Comparison of ENCODE assay signal across 12 cellular contexts in genomic region chr15:40846846-40847224, GRCh38. TPM values are rescaled to one million over a fixed set of nuclear protein-coding genes. Genes with fewer than 3 reads are reported as not detected.
DNase-seq lines count a peak whose midpoint lies in the region; ATAC-seq and TF ChIP-seq lines count a peak whose summit lies in the region.
"Had no signal": no experiment of that assay in that cellular context is flagged by ENCODE, and none has a peak within 500 bp of the region (broad histone marks: within the 10 kb centered on the region; RNA-seq: fewer than 3 reads in every experiment).

No MANE protein-coding gene starts in this region.

- H3K4me3 ChIP-seq in PC-9 = peak overlapping the region; percentile 71; the same call in 1 of the 2 replicates
- H3K4me3 ChIP-seq in iPS-20b (ENCODE audit: low read length) = peak overlapping the region; percentile 96; the same call in 1 of the 2 replicates
- peak overlapping the region in 3 of 4 donors; percentile 18 to 73 (median 69) for H3K4me3 ChIP-seq in transverse colon

- TF ChIP-seq EP300 in transverse colon (IDR thresholded peaks at IDR 0.05; ENCODE audit: low read depth) = no peak

- TF ChIP-seq POLR2A in transverse colon (IDR thresholded peaks at IDR 0.05) = no peak

- peaks cover 83% of the 10 kb centered on the region for H3K79me2 ChIP-seq in PC-9 (ENCODE audit: low read depth)

- in situ Hi-C loops in transverse colon (cut with MboI; ENCODE audit: low pct_ligation_motif_present in 1 of 4, low pct_unique_long_range_greater_than_20kb in 1 of 4, low sequenced_read_pairs in 3 of 4) = no loop called here

- ATAC-seq in GM21619 (IDR thresholded peaks at IDR 0.05; ENCODE audit: unreplicated experiment) = peak; percentile 9
- ATAC-seq in GM21576 (IDR thresholded peaks at IDR 0.05; ENCODE audit: unreplicated experiment) = no peak

- H3K4me2 ChIP-seq in PC-9 = peak overlapping the region; percentile 100

- no peak overlapping the region for H2AFZ ChIP-seq in PC-9

- intact Hi-C loops in PC-9 (cut with micrococcal nuclease; ENCODE audit: unreplicated experiment) (loop anchor here (1.0 kb wide), 3 partner anchors 10 to 60 kb away; no protein-coding TSS in a partner anchor), transverse colon (cut with DNase I; ENCODE audit: low total_unique reads) (no loop called here)

- H3K27me3 ChIP-seq in PC-9 (ENCODE audit: insufficient read depth, low read depth) (no peaks in the 10 kb centered on the region), iPS-20b (ENCODE audit: insufficient read depth, low read length) (peaks cover 29% of the 10 kb centered on the region), transverse colon (peaks cover 9% of the 10 kb centered on the region)

- no TSS peak for BruUV-seq in PC-9 (replicated peaks; lab: Mats Ljungman, UMichigan)

- peak overlapping the region; percentile 31; the same call in 1 of the 2 replicates for H3K9ac ChIP-seq in iPS-20b (ENCODE audit: low read depth, low read length)

- TF ChIP-seq CTCF in PC-9 (conservative IDR thresholded peaks at IDR 0.05) = no peak
- TF ChIP-seq CTCF in transverse colon (IDR thresholded peaks at IDR 0.05) = no peak

- CTCF ChIA-PET in PC-9 (lab: Charles Lee) = interaction anchor here (0.5 to 1.7 kb wide), 4 partner anchors 10 to 1744 kb away, joined by 3 to 7 read pairs (median 6); no protein-coding TSS in a partner anchor

- H3K9me3 ChIP-seq in PC-9 (ENCODE audit: insufficient read depth, low read depth) = no peaks in the 10 kb centered on the region
- no peaks in the 10 kb centered on the region for H3K9me3 ChIP-seq in iPS-20b (ENCODE audit: insufficient read depth, low read depth, low read length)
- H3K9me3 ChIP-seq in transverse colon = no peaks in the 10 kb centered on the region

- H3K9me2 ChIP-seq in PC-9 (ENCODE audit: insufficient read depth) = no peaks in the 10 kb centered on the region

- peaks cover 23% of the 10 kb centered on the region for H3F3A ChIP-seq in PC-9 (ENCODE audit: insufficient read depth, low read depth)

- DNase-seq in PC-9 (no peak), transverse colon (peak; percentile 42), anterior cingulate cortex (lab: John Stamatoyannopoulos, UW) (no peak)
- no peak for DNase-seq in stimulated activated CD4-positive, alpha-beta T cell treated with anti-CD3 and anti-CD28 coated beads, Interleukin-4, amount 100 ng/mL, for 1 hour
- DNase-seq: activated gamma-delta T cell treated with Interleukin-2 at 50 U/mL for 16 hours, erythroblast, NCI-H1417 treated with DMSO at 0.1 percent for 48 hours had no signal

- H3K36me3 ChIP-seq in PC-9 (ENCODE audit: low read depth) (no peaks in the 10 kb centered on the region; the same call in 1 of the 2 replicates), iPS-20b (ENCODE audit: insufficient read depth, low read depth, low read length) (peaks cover 42% of the 10 kb centered on the region; the same call in 1 of the 2 replicates), transverse colon (no peaks in the 10 kb centered on the region)

- POLR2A ChIA-PET in PC-9 (lab: Charles Lee; ENCODE audit: unreplicated experiment) = interaction anchor here (0.6 kb wide), 1 partner anchor 8 kb away, joined by 4 read pairs; no protein-coding TSS in a partner anchor

- H3K4me1 ChIP-seq in PC-9 (replicated peaks; ENCODE audit: insufficient read depth) = peaks cover 31% of the 10 kb centered on the region
- peaks cover 22% of the 10 kb centered on the region for H3K4me1 ChIP-seq in iPS-20b (ENCODE audit: insufficient read depth, low read length)
- H3K4me1 ChIP-seq in transverse colon = peaks cover 0 to 68% (median 33%) of the 10 kb centered on the region in 4 donors

- peak overlapping the region; percentile 93 for H3K27ac ChIP-seq in PC-9
- H3K27ac ChIP-seq in iPS-20b (ENCODE audit: low read length) = no peak overlapping the region
- H3K27ac ChIP-seq in transverse colon = peak overlapping the region; percentile 85 to 94 (median 92)

- H4K20me1 ChIP-seq in PC-9 (ENCODE audit: insufficient read depth) = 0 out of 2 replicates have a peak, but pooled peaks cover 5% of the 10 kb centered on the region

RNA-seq across cellular contexts. Expression of gene SPINT1, which starts 3.0 kb away (rescaled TPM):
- total RNA-seq in PC-9 (2021) = 141 and 180 TPM in 2 replicates
- 100 to 1,000 TPM; 285 to 729 (median 580) TPM for total RNA-seq in transverse colon
- total RNA-seq: myocyte had no signal

RNA-seq across cellular contexts. Expression of gene PPP1R14D, which starts 18.3 kb away (rescaled TPM):
- total RNA-seq in PC-9 (2021) (0.55 and 0.65 TPM in 2 replicates), transverse colon (100 to 1,000 TPM in 3 of 4 donors, 10 to 100 TPM in 1; 19.5 to 256 (median 144) TPM)
- total RNA-seq: myocyte, SK-MEL-5 had no signal

RNA-seq across cellular contexts. Expression of gene RHOV, which starts 27.2 kb away (rescaled TPM):
- total RNA-seq in PC-9 (2021) (1.4 and 4.1 TPM in 2 replicates), transverse colon (1 to 10 TPM; 2.7 to 6.7 (median 4.0) TPM)
- total RNA-seq: myocyte had no signal

RNA-seq across cellular contexts. Expression of gene DNAJC17, which starts 39.6 kb away (rescaled TPM):
- total RNA-seq in PC-9 (2021) (27.4 and 33.0 TPM in 2 replicates), transverse colon (10 to 100 TPM in 3 of 4 donors, 1 to 10 TPM in 1; 6.0 to 56.9 (median 22.3) TPM)

RNA-seq across cellular contexts. Expression of gene ZFYVE19, which starts 39.9 kb away (rescaled TPM):
- total RNA-seq in PC-9 (2021) = 32.6 and 33.1 TPM in 2 replicates
- 10 to 100 TPM; 61.2 to 91.6 (median 69.9) TPM for total RNA-seq in transverse colon

Comparison
In these comparisons a context has a peak if more than half of its experiments do, and no peak if none do; other contexts are left out.
1. RNA of gene PPP1R14D, which starts 18.3 kb away (total RNA-seq): 19.5 to 256 TPM in transverse colon; 0.55 to 0.65 TPM in PC-9; every median in the first group is over 10 times any median in the second.
2. Peak in every context shown above with its lines, with median percentiles within 50 percentile points of each other: H3K4me3 ChIP-seq.